20 cellular contexts compared by ENCODE assay signal in genomic region chr21:36512971-36513370, GRCh38. TPM values are rescaled to one million over a fixed set of nuclear protein-coding genes. Genes with fewer than 3 reads are reported as not detected.
DNase-seq lines count a peak whose midpoint lies in the region; FAIRE-seq and TF ChIP-seq lines count a peak whose summit lies in the region.
"Had no signal": no experiment of that assay in that cellular context is flagged by ENCODE, and none has a peak within 500 bp of the region (broad histone marks: within the 10 kb centered on the region; RNA-seq: fewer than 3 reads in every experiment).

No MANE protein-coding gene starts in this region.

- no peaks in the 10 kb centered on the region for H4K20me1 ChIP-seq in BLaER1

- peak overlapping the region; percentile 69 for H3K4me2 ChIP-seq in BLaER1
- H3K4me2 ChIP-seq: GM23338 had no signal

- no peaks in the 10 kb centered on the region for H3K27me3 ChIP-seq in BLaER1

- DNase-seq in germinal center (ENCODE audit: low spot score) (peak; percentile 21), HUDEP-2 (lab: John Stamatoyannopoulos, UW; ENCODE audit: unreplicated experiment in 76 of 76) (no peak), frontal cortex (ENCODE audit: low spot score in 2 of 2) (no peak), NCI-H2029 treated with DMSO at 0.1 percent for 48 hours (lab: John Stamatoyannopoulos, UW) (no peak)
- DNase-seq: ACHN; CD8-positive, alpha-beta T cell; COR-L47; DMS153; DMS79 treated with DMSO at 0.1 percent for 48 hours; EL had no signal

- FAIRE-seq in frontal cortex (lab: Jason Lieb, UNC), result no peak
- FAIRE-seq: D721Med, G401.6, HepG2 had no signal

- H3K4me3 ChIP-seq in BLaER1, result no peak overlapping the region
- H3K4me3 ChIP-seq: GM23338, HAP-1 had no signal

- H3K9me3 ChIP-seq in BLaER1, result peaks cover 13% of the 10 kb centered on the region; the same call in 1 of the 2 replicates
- H3K9me3 ChIP-seq: HAP-1 had no signal

- H3K36me3 ChIP-seq in BLaER1, result no peaks in the 10 kb centered on the region
- H3K36me3 ChIP-seq: HAP-1 had no signal

- no peak overlapping the region for H3K9ac ChIP-seq in BLaER1

- H3K27ac ChIP-seq in BLaER1 (no peak overlapping the region), VCaP (peak overlapping the region; percentile 100; the same call in 1 of the 2 replicates)

- TF ChIP-seq RAD21 in Ishikawa (IDR thresholded peaks at IDR 0.05; ENCODE audit: low read depth), result no peak

- peaks cover 51% of the 10 kb centered on the region for H3K4me1 ChIP-seq in BLaER1
- H3K4me1 ChIP-seq: HAP-1 had no signal

- no peak for TF ChIP-seq EP300 in Ishikawa (IDR thresholded peaks at IDR 0.05; ENCODE audit: borderline replicate concordance)

- TF ChIP-seq CTCF in VCaP (conservative IDR thresholded peaks at IDR 0.05), result no peak

TF ChIP-seq in Ishikawa, 13 proteins besides CTCF, POLR2A, EP300 and RAD21:
- TF ChIP-seq TEAD4 (IDR thresholded peaks at IDR 0.05), result no peak
- TF ChIP-seq, protein P1, sequence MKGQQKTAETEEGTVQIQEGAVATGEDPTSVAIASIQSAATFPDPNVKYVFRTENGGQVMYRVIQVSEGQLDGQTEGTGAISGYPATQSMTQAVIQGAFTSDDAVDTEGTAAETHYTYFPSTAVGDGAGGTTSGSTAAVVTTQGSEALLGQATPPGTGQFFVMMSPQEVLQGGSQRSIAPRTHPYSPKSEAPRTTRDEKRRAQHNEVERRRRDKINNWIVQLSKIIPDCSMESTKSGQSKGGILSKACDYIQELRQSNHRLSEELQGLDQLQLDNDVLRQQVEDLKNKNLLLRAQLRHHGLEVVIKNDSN (IDR thresholded peaks at IDR 0.05), result peak; percentile 41; the same call in 1 of the 2 replicates
TF ChIP-seq in Ishikawa: peak in this region for 1.

RNA-seq across cellular contexts. Expression of gene CLDN14, which starts 33.0 kb away (rescaled TPM):
- not detected for total RNA-seq in frontal cortex
- total RNA-seq: A172; CD8-positive, alpha-beta T cell; GM23338; HT1080 had no signal
